Comparison of ENCODE assay signal across 19 cellular contexts in the genomic region with DNA sequence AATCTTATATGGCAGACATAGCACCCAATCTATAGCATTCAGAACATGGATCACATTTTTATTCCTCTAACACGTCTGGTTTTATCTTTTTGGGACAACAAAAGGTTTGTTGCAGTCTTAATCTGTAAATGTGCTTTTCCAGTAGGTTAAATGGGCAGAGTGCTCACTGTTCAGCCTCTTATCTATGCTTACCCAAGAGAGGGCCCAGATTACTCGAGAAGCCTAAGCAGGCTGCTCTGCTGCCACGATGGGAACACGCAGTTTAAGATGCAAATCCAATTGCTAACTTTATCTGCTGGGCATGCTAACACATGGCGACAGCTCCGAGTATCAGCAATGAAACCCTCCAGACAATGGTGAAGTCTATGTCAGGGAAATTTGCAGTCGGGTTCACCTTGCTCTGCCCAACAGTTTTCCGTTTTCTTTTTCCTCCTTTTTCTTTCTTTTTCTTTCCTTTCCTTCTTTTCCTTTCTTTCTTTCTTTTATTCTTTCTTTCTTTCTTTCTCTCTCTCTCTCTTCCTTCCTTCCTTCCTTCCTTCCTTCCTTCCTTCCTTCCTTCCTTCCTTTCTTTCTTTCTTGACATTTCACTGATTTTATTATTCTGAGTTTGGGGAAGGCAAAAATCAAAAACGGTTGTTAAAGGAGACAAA.
DNase-seq lines count a peak whose midpoint lies in the region; ATAC-seq, FAIRE-seq and TF ChIP-seq lines count a peak whose summit lies in the region.
"Had no signal": no experiment of that assay in that cellular context is flagged by ENCODE, and none has a peak within 500 bp of the region (broad histone marks: within the 10 kb centered on the region; RNA-seq: fewer than 3 reads in every experiment).

No MANE protein-coding gene starts in this region.

- H2AK5ac ChIP-seq in H1 (ENCODE audit: low read depth, low read length) = no peak overlapping the region

- peak overlapping the region; percentile 62; the same call in 1 of the 2 replicates for H2BK12ac ChIP-seq in H1 (ENCODE audit: low read depth, low read length)

- WGBS in heart left ventricle, 4 donors = 28 to 36% (median 30%) methylated on average over 9 of the region's 9 CpGs
- 86% methylated on average over 9 of the region's 9 CpGs; no CpG with 5 or more reads in 1 of the 2 experiments for WGBS in H1 (ENCODE audit: extremely low coverage in 1 of 2, insufficient coverage in 1 of 2, insufficient read length in 1 of 2, insufficient replicate concordance in 2 of 2, low coverage in 1 of 2, low lambda C conversion rate in 2 of 2, missing lambda C conversion rate in 1 of 2), 2 experiments

- no peaks in the 10 kb centered on the region for H4K20me1 ChIP-seq in H1 (replicated peaks in 1 of 2; ENCODE audit: control insufficient read depth in 1 of 2, insufficient read depth in 2 of 2, low read length in 2 of 2)

- peak in 3 of 4 donors; percentile 61 to 96 (median 79) for ATAC-seq in heart left ventricle
- no peak for ATAC-seq in left cardiac atrium
- ATAC-seq: A549, GM12878, SK-N-SH treated with all-trans-retinoic acid at 6 μM for 48 hours had no signal

- H3K27ac ChIP-seq in heart left ventricle = no peak overlapping the region
- no peak overlapping the region for H3K27ac ChIP-seq in H1 (ENCODE audit: low read depth, low read length)
- H3K27ac ChIP-seq in dorsolateral prefrontal cortex = peak overlapping the region in 8 of 59 donors; percentile 2 to 50 (median 14)
- H3K27ac ChIP-seq: A549, GM23248, KMS-11 had no signal

- peak overlapping the region; percentile 33 for H4K91ac ChIP-seq in H1 (replicated peaks; ENCODE audit: insufficient read length, low read length)

- peak overlapping the region; percentile 81 for H2BK120ac ChIP-seq in H1 (replicated peaks; ENCODE audit: low read depth, low read length)

- H3K56ac ChIP-seq in H1 (replicated peaks; ENCODE audit: insufficient read length, low read depth, low read length) = no peak overlapping the region

- H2BK5ac ChIP-seq in H1 (ENCODE audit: low read depth, low read length) = peak overlapping the region; percentile 72; the same call in 1 of the 2 replicates

- H3K9me3 ChIP-seq in heart left ventricle (no peaks in the 10 kb centered on the region), H1 (ENCODE audit: insufficient read depth in 2 of 2, low read depth in 1 of 2, low read length in 1 of 2) (no peaks in the 10 kb centered on the region)
- H3K9me3 ChIP-seq: A549, MG63 had no signal

- no peak overlapping the region; the same call in 1 of the 2 replicates for H3K18ac ChIP-seq in H1 (ENCODE audit: extremely low read depth, low read length)

- H3K36me3 ChIP-seq in heart left ventricle (no peaks in the 10 kb centered on the region), H1 (ENCODE audit: control insufficient read depth in 2 of 4, insufficient read depth in 4 of 4, low read length in 3 of 4) (no peaks in the 10 kb centered on the region)
- H3K36me3 ChIP-seq: MG63 had no signal

- no peak overlapping the region for H3K4me3 ChIP-seq in heart left ventricle
- H3K4me3 ChIP-seq in H1 (ENCODE audit: extremely low read depth in 1 of 4, insufficient read depth in 2 of 4, low read depth in 3 of 4, low read length in 4 of 4) = no peak overlapping the region
- H3K4me3 ChIP-seq in dorsolateral prefrontal cortex = no peak overlapping the region
- H3K4me3 ChIP-seq: A549, GM12878, GM23248, MG63 had no signal

- TF ChIP-seq CTCF in heart left ventricle (IDR thresholded peaks at IDR 0.05) = no peak
- TF ChIP-seq CTCF in H1 (IDR thresholded peaks at IDR 0.05; ENCODE audit: control extremely low read depth in 1 of 3, insufficient read depth in 1 of 3, low read depth in 1 of 3, low read length in 3 of 3) = no peak
- TF ChIP-seq CTCF in dorsolateral prefrontal cortex (IDR thresholded peaks at IDR 0.05 in 54 of 56, conservative IDR thresholded peaks at IDR 0.05 in 2 of 56; ENCODE audit: low read depth in 1 of 56, partially characterized antibody in 56 of 56) = no peak

- TF ChIP-seq RAD21 in H1 (IDR thresholded peaks at IDR 0.05 in 1 of 2, conservative IDR thresholded peaks at IDR 0.05 in 1 of 2; ENCODE audit: low read depth in 2 of 2, low read length in 2 of 2) = no peak

- H3K79me2 ChIP-seq in H1 (ENCODE audit: control insufficient read depth in 1 of 2, insufficient read depth in 2 of 2, low read length in 2 of 2) = no peaks in the 10 kb centered on the region

- CTCF ChIA-PET in H1 (lab: Charles Lee; ENCODE audit: partially characterized antibody) = no interaction called here

- intact Hi-C loops in heart left ventricle (cut with DNase I) = no loop called here
- intact Hi-C loops in left cardiac atrium (cut with DNase I) = no loop called here
- intact Hi-C loops in dorsolateral prefrontal cortex (cut with DNase I) = no loop called here

- H3K27me3 ChIP-seq in heart left ventricle = no peaks in the 10 kb centered on the region
- no peaks in the 10 kb centered on the region for H3K27me3 ChIP-seq in H1 (replicated peaks in 1 of 4; ENCODE audit: control insufficient read depth in 3 of 4, extremely low read depth in 1 of 4, insufficient read depth in 3 of 4, low read length in 3 of 4)
- H3K27me3 ChIP-seq in dorsolateral prefrontal cortex = no peaks in the 10 kb centered on the region
- H3K27me3 ChIP-seq: MG63 had no signal

- H4K5ac ChIP-seq in H1 (ENCODE audit: insufficient read length, low read depth, low read length) = peak overlapping the region; percentile 45

- TF ChIP-seq POLR2A in heart left ventricle (IDR thresholded peaks at IDR 0.05) (no peak), H1 (IDR thresholded peaks at IDR 0.05; ENCODE audit: control extremely low read depth in 1 of 2, low read depth in 2 of 2, low read length in 2 of 2) (no peak)

- H3K14ac ChIP-seq in H1 (ENCODE audit: insufficient read length) = no peak overlapping the region

- H3K4me1 ChIP-seq in heart left ventricle (peaks cover 0 to 5% (median 0%) of the 10 kb centered on the region in 12 donors), H1 (replicated peaks in 1 of 4; ENCODE audit: control insufficient read depth in 3 of 4, insufficient read depth in 4 of 4, low read length in 3 of 4) (peaks cover 0 to 14% (median 7%) of the 10 kb centered on the region in 4 experiments; a peak in 4 of 7 replicates)
- H3K4me1 ChIP-seq: A549 had no signal

- POLR2A ChIA-PET in H1 (lab: Charles Lee; ENCODE audit: partially characterized antibody) = interaction anchor here (1.3 kb wide), 1 partner anchor 10 kb away, joined by 7 read pairs; no protein-coding TSS in a partner anchor

- no peak overlapping the region for H4K8ac ChIP-seq in H1 (ENCODE audit: extremely low read depth, insufficient read depth, low read length)

- H3K79me1 ChIP-seq in H1 (ENCODE audit: low read depth, low read length) = no peaks in the 10 kb centered on the region

- H3K4ac ChIP-seq in H1 (replicated peaks; ENCODE audit: insufficient read length, low read depth, low read length) = no peak overlapping the region

- H2BK15ac ChIP-seq in H1 (ENCODE audit: low read length) = no peak overlapping the region

- no peaks in the 10 kb centered on the region for H3K23me2 ChIP-seq in H1 (ENCODE audit: low read depth, low read length)

- H2BK20ac ChIP-seq in H1 (ENCODE audit: low read length) = peak overlapping the region; percentile 81; the same call in 1 of the 2 replicates

- DNase-seq in heart left ventricle (no peak), left cardiac atrium (no peak), NCI-H82 treated with DMSO at 0.1 percent for 48 hours (lab: John Stamatoyannopoulos, UW; ENCODE audit: unreplicated experiment) (peak; percentile 98), H1 (ENCODE audit: low read depth in 1 of 2, low spot score in 2 of 2) (no peak), cerebellar nuclear complex (lab: John Stamatoyannopoulos, UW) (no peak), NCI-H2081 treated with DMSO at 0.1 percent for 48 hours (lab: John Stamatoyannopoulos, UW) (no peak), dorsolateral prefrontal cortex (no peak), NCI-H1048 (lab: John Stamatoyannopoulos, UW) (no peak)
- DNase-seq: DMS79, GM23248, MG63, NCI-H1105, NCI-H187, NCI-H510A treated with DMSO at 0.1 percent for 48 hours had no signal

- H3K4me2 ChIP-seq in H1 (ENCODE audit: insufficient read depth in 1 of 2, low read depth in 2 of 2, low read length in 2 of 2) = no peak overlapping the region
- H3K4me2 ChIP-seq: A549, KMS-11 had no signal

- H3K23ac ChIP-seq in H1 (ENCODE audit: insufficient read length) = no peak overlapping the region

- peak overlapping the region; percentile 92 for H2AFZ ChIP-seq in H1 (ENCODE audit: low read length)
- H2AFZ ChIP-seq: GM23248 had no signal

- no peak overlapping the region for H3K9ac ChIP-seq in H1 (replicated peaks in 1 of 4; ENCODE audit: extremely low read depth in 1 of 4, low read depth in 3 of 4, low read length in 3 of 4)
- H3K9ac ChIP-seq: GM23248, KMS-11 had no signal

- FAIRE-seq in H1 (lab: Jason Lieb, UNC) = no peak
- FAIRE-seq: A549, GM12878, GM18507 had no signal

- TF ChIP-seq EP300 in H1 (IDR thresholded peaks at IDR 0.05; ENCODE audit: borderline replicate concordance in 1 of 2, low read depth in 2 of 2, low read length in 2 of 2) = no peak

TF ChIP-seq in H1, 55 proteins besides CTCF, POLR2A, EP300 and RAD21:
- TF ChIP-seq CEBPB (IDR thresholded peaks at IDR 0.05; ENCODE audit: low read depth, low read length) (no peak), HDAC2 (IDR thresholded peaks at IDR 0.05; ENCODE audit: borderline replicate concordance in 1 of 2, low read depth in 2 of 2, low read length in 2 of 2) (no peak), BRCA1 (IDR thresholded peaks at IDR 0.05; ENCODE audit: low read depth, low read length) (no peak), JUND (IDR thresholded peaks at IDR 0.05; ENCODE audit: low read length) (no peak)
- TF ChIP-seq, protein P1, sequence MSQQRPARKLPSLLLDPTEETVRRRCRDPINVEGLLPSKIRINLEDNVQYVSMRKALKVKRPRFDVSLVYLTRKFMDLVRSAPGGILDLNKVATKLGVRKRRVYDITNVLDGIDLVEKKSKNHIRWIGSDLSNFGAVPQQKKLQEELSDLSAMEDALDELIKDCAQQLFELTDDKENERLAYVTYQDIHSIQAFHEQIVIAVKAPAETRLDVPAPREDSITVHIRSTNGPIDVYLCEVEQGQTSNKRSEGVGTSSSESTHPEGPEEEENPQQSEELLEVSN (IDR thresholded peaks at IDR 0.05) = no peak
- TF ChIP-seq, protein P2, sequence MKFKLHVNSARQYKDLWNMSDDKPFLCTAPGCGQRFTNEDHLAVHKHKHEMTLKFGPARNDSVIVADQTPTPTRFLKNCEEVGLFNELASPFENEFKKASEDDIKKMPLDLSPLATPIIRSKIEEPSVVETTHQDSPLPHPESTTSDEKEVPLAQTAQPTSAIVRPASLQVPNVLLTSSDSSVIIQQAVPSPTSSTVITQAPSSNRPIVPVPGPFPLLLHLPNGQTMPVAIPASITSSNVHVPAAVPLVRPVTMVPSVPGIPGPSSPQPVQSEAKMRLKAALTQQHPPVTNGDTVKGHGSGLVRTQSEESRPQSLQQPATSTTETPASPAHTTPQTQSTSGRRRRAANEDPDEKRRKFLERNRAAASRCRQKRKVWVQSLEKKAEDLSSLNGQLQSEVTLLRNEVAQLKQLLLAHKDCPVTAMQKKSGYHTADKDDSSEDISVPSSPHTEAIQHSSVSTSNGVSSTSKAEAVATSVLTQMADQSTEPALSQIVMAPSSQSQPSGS (IDR thresholded peaks at IDR 0.05; ENCODE audit: low read length) = no peak

Comparison
In these comparisons a context has a peak if more than half of its experiments do, and no peak if none do; other contexts are left out.
1. ATAC-seq: peak in heart left ventricle (3 of 4); none in left cardiac atrium (0 of 2).